9 cellular contexts compared by ENCODE assay signal in genomic region chr15:52124270-52124878, GRCh38. TPM values are rescaled to one million over a fixed set of nuclear protein-coding genes. Genes with fewer than 3 reads are reported as not detected.
DNase-seq lines count a peak whose midpoint lies in the region; ATAC-seq, FAIRE-seq and TF ChIP-seq lines count a peak whose summit lies in the region.
"Had no signal": no experiment of that assay in that cellular context is flagged by ENCODE, and none has a peak within 500 bp of the region (broad histone marks: within the 10 kb centered on the region; RNA-seq: fewer than 3 reads in every experiment).

No MANE protein-coding gene starts in this region.

- POLR2A ChIA-PET in IMR-90 (lab: Charles Lee; ENCODE audit: unreplicated experiment) (no interaction called here), GM12878 (lab: Charles Lee) (interaction anchor here (1.0 to 1.8 kb wide), 2 partner anchors 9 to 12 kb away, joined by 3 to 7 read pairs; no protein-coding TSS in a partner anchor)

- peaks cover 18% of the 10 kb centered on the region for H3K36me3 Mint-ChIP-seq in memory B cell

- no peak for TF ChIP-seq CTCF in IMR-90 (conservative IDR thresholded peaks at IDR 0.05; ENCODE audit: low read depth, low read length)
- no peak for TF ChIP-seq CTCF in GM12878 (IDR thresholded peaks at IDR 0.05 in 2 of 3, conservative IDR thresholded peaks at IDR 0.05 in 1 of 3; ENCODE audit: control insufficient read depth in 2 of 3, extremely low read depth in 1 of 3, insufficient read depth in 1 of 3, low read depth in 3 of 3, low read length in 3 of 3)

- RAD21 ChIA-PET in GM12878 (lab: Charles Lee; ENCODE audit: unreplicated experiment): interaction anchor here (0.8 to 1.3 kb wide), 2 partner anchors 9 to 21 kb away, joined by 3 to 7 read pairs; no protein-coding TSS in a partner anchor

- no peaks in the 10 kb centered on the region for H3K79me1 ChIP-seq in IMR-90 (ENCODE audit: low read depth in 1 of 2, low read length in 2 of 2)

- H3K9me3 Mint-ChIP-seq in memory B cell: no peaks in the 10 kb centered on the region

- H3K4me2 ChIP-seq in IMR-90 (ENCODE audit: low read depth, low read length) (no peak overlapping the region), GM12878 (ENCODE audit: control insufficient read depth, insufficient read depth) (no peak overlapping the region)

- peak overlapping the region; percentile 18 for H2AK9ac ChIP-seq in IMR-90 (replicated peaks; ENCODE audit: low read depth, low read length, poor library complexity)

- H3K36me3 ChIP-seq in IMR-90 (ENCODE audit: control insufficient read depth, insufficient read depth, low read length) (no peaks in the 10 kb centered on the region; the same call in 1 of the 2 replicates), GM12878 (ENCODE audit: control insufficient read depth in 2 of 2, insufficient read depth in 2 of 2, low read length in 1 of 2) (no peaks in the 10 kb centered on the region; a peak in 1 of 4 replicates), SJCRH30 (no peaks in the 10 kb centered on the region)

- H3K4me3 Mint-ChIP-seq in memory B cell: no peak overlapping the region

- H4K8ac ChIP-seq in IMR-90 (ENCODE audit: low read depth in 2 of 2, low read length in 2 of 2): peak overlapping the region in 1 of 2 experiments; percentile 76; a peak in 2 of 4 replicates

- H3K4me1 ChIP-seq in IMR-90 (ENCODE audit: control insufficient read depth, insufficient read depth, low read length) (peaks cover 4% of the 10 kb centered on the region), GM12878 (ENCODE audit: control insufficient read depth, insufficient read depth, low read length) (no peaks in the 10 kb centered on the region), SJCRH30 (peaks cover 33% of the 10 kb centered on the region)

- H2AFZ ChIP-seq in IMR-90 (replicated peaks; ENCODE audit: low read length, poor library complexity): peak overlapping the region; percentile 26
- H2AFZ ChIP-seq in GM12878 (ENCODE audit: control insufficient read depth, low read depth, low read length): no peak overlapping the region; the same call in 1 of the 2 replicates

- peaks cover 14% of the 10 kb centered on the region for H3K9me1 ChIP-seq in IMR-90 (ENCODE audit: insufficient read depth, low read length)

- H4K5ac ChIP-seq in IMR-90 (ENCODE audit: low read depth, low read length): peak overlapping the region; percentile 27; the same call in 1 of the 2 replicates

- H3K9ac ChIP-seq in IMR-90 (ENCODE audit: low read depth, low read length): no peak overlapping the region
- no peak overlapping the region for H3K9ac ChIP-seq in GM12878 (ENCODE audit: control insufficient read depth, insufficient read depth, low read length)

- peak; percentile 59 for FAIRE-seq in GM12878 (lab: Jason Lieb, UNC)
- FAIRE-seq in urothelium cell line (lab: Jason Lieb, UNC): no peak

- no CpG with 5 or more reads among the region's 11 CpGs for WGBS in IMR-90 (ENCODE audit: extremely low coverage in 2 of 2, insufficient read length in 1 of 2), 2 experiments
- WGBS in GM12878 (ENCODE audit: insufficient coverage, insufficient replicate concordance, low lambda C conversion rate, missing lambda C conversion rate): 68% methylated on average over 11 of the region's 11 CpGs

- H3K4ac ChIP-seq in IMR-90 (ENCODE audit: low read depth, low read length): peak overlapping the region; percentile 34; the same call in 1 of the 2 replicates

- H3K27ac Mint-ChIP-seq in memory B cell: peak overlapping the region; percentile 35

- BruUV-seq in IMR-90 (replicated peaks; lab: Mats Ljungman, UMichigan) (no TSS peak), GM12878 (replicated peaks; lab: Mats Ljungman, UMichigan) (no TSS peak)

- no peak overlapping the region for H3K4me3 ChIP-seq in IMR-90 (ENCODE audit: insufficient read depth, low read depth, low read length)
- H3K4me3 ChIP-seq in GM12878: no peak overlapping the region
- no peak overlapping the region for H3K4me3 ChIP-seq in SJCRH30

- TF ChIP-seq RAD21 in IMR-90 (IDR thresholded peaks at IDR 0.05; ENCODE audit: low read length): no peak
- no peak for TF ChIP-seq RAD21 in GM12878 (IDR thresholded peaks at IDR 0.05; ENCODE audit: insufficient read depth, low read depth, low read length)

- H3K18ac ChIP-seq in IMR-90 (ENCODE audit: low read depth, low read length): peak overlapping the region; percentile 22; the same call in 1 of the 2 replicates

- intact Hi-C loops in IMR-90 (cut with micrococcal nuclease): no loop called here
- intact Hi-C loops in GM12878 (cut with micrococcal nuclease; ENCODE audit: unreplicated experiment): no loop called here

- H3K27me3 Mint-ChIP-seq in memory B cell: no peaks in the 10 kb centered on the region

- H2AK5ac ChIP-seq in IMR-90 (ENCODE audit: low read depth, low read length): peak overlapping the region; percentile 64

- H4K91ac ChIP-seq in IMR-90 (ENCODE audit: insufficient read depth, low read depth, low read length): peak overlapping the region; percentile 28

- H3K27me3 ChIP-seq in IMR-90 (ENCODE audit: control insufficient read depth, insufficient read depth, low read length) (no peaks in the 10 kb centered on the region), GM12878 (replicated peaks in 1 of 2; ENCODE audit: control insufficient read depth in 2 of 2, insufficient read depth in 2 of 2, low read length in 1 of 2) (no peaks in the 10 kb centered on the region), SJCRH30 (no peaks in the 10 kb centered on the region)

- H4K20me1 ChIP-seq in IMR-90 (ENCODE audit: insufficient read depth, low read length) (no peaks in the 10 kb centered on the region), GM12878 (ENCODE audit: control insufficient read depth, insufficient read depth) (no peaks in the 10 kb centered on the region)

- H2BK5ac ChIP-seq in IMR-90 (ENCODE audit: low read depth, low read length, poor library complexity, severe bottlenecking): peak overlapping the region; percentile 52

- H3K9me3 ChIP-seq in IMR-90 (ENCODE audit: control insufficient read depth, insufficient read depth, low read length): no peaks in the 10 kb centered on the region
- no peaks in the 10 kb centered on the region for H3K9me3 ChIP-seq in GM12878 (replicated peaks; ENCODE audit: control insufficient read depth, insufficient read depth, low read length)
- H3K9me3 ChIP-seq in SJCRH30 (replicated peaks): no peaks in the 10 kb centered on the region

- peak overlapping the region; percentile 64; the same call in 1 of the 2 replicates for H2BK20ac ChIP-seq in IMR-90 (ENCODE audit: low read depth, low read length)

- H2BK15ac ChIP-seq in IMR-90 (ENCODE audit: low read depth, low read length): no peak overlapping the region

- TF ChIP-seq POLR2A in IMR-90 (IDR thresholded peaks at IDR 0.05; ENCODE audit: low read depth, low read length) (no peak), GM12878 (IDR thresholded peaks at IDR 0.05; ENCODE audit: low read depth, low read length) (no peak)

- peak overlapping the region; percentile 26; the same call in 1 of the 2 replicates for H3K27ac ChIP-seq in IMR-90 (ENCODE audit: insufficient read depth, low read length)
- no peak overlapping the region for H3K27ac ChIP-seq in GM12878 (ENCODE audit: control insufficient read depth, insufficient read depth)
- H3K27ac ChIP-seq in SJCRH30: no peak overlapping the region; the same call in 1 of the 2 replicates

- dilution Hi-C loops in IMR-90 (cut with HindIII; ENCODE audit: low sequenced_read_pairs, unreplicated experiment): no loop called here

- no peak overlapping the region for H3K56ac ChIP-seq in IMR-90 (ENCODE audit: extremely low read depth, insufficient read depth, low read length)

- no peak for TF ChIP-seq EP300 in GM12878 (IDR thresholded peaks at IDR 0.05; ENCODE audit: borderline replicate concordance in 1 of 2, control insufficient read depth in 1 of 2, low read depth in 2 of 2, low read length in 2 of 2)

- H3K14ac ChIP-seq in IMR-90 (replicated peaks; ENCODE audit: low read depth, low read length): peak overlapping the region; percentile 75

- no peaks in the 10 kb centered on the region for H3K4me1 Mint-ChIP-seq in memory B cell

- SMC1A ChIA-PET in GM12878 (lab: Charles Lee; ENCODE audit: uncharacterized antibody, unreplicated experiment): interaction anchor here (0.6 to 3.3 kb wide), 9 partner anchors 9 to 88 kb away, joined by 3 to 19 read pairs (median 5); no protein-coding TSS in a partner anchor

- in situ Hi-C loops in IMR-90 (cut with MboI; ENCODE audit: low sequenced_read_pairs) (no loop called here), GM12878 (cut with MboI) (no loop called here)

- no peaks in the 10 kb centered on the region for H3K79me2 ChIP-seq in GM12878 (ENCODE audit: control insufficient read depth, insufficient read depth, low read length)

- peak; percentile 83 for ATAC-seq in IMR-90 (ENCODE audit: low read depth)
- ATAC-seq in GM12878: peak; percentile 50
- ATAC-seq in memory B cell (ENCODE audit: low read depth): no peak
- ATAC-seq in GM18858 (IDR thresholded peaks at IDR 0.05; ENCODE audit: unreplicated experiment): no peak

- peak overlapping the region; percentile 21; the same call in 1 of the 2 replicates for H2BK120ac ChIP-seq in IMR-90 (ENCODE audit: low read depth, low read length)

- CTCF ChIA-PET in IMR-90 (lab: Yijun Ruan, JAX): interaction anchor here (0.6 kb wide), 1 partner anchor 781 kb away, joined by 5 read pairs; no protein-coding TSS in a partner anchor
- CTCF ChIA-PET in GM12878 (lab: Yijun Ruan, JAX): interaction anchor here (1.4 to 1.7 kb wide), 3 partner anchors 9 to 15 kb away, joined by 3 to 7 read pairs (median 6); partner anchors contain the start of gene BCL2L10

- peak overlapping the region; percentile 76; the same call in 1 of the 2 replicates for H3K23ac ChIP-seq in IMR-90 (ENCODE audit: low read depth, low read length)

- DNase-seq in ELR (ENCODE audit: low read depth) (peak; percentile 86), IMR-90 (peak; percentile 76), GM12878 (ENCODE audit: low read depth, low spot score) (no peak), memory B cell (ENCODE audit: low spot score in 2 of 2) (no peak), urothelium cell line (ENCODE audit: low spot score) (no peak), SJCRH30 (no peak)
- DNase-seq: NCI-H1694 had no signal

RNA-seq across cellular contexts. Expression of gene BCL2L10, which starts 11.8 kb away (rescaled TPM):
- total RNA-seq in IMR-90 (2012; rRNA removed): not detected in 2 replicates
- not detected in 2 replicates for polyA plus RNA-seq in IMR-90 (2012; rRNA removed)
- 0.07 and 0.08 TPM in 2 replicates for polyA plus RNA-seq in IMR-90 (2012; cell fraction: cytosol; rRNA removed)
- polyA plus RNA-seq in IMR-90 (2012; cell fraction: nucleus; rRNA removed; ENCODE audit: low replicate concordance): 0.10 and 0.31 TPM in 2 replicates
- total RNA-seq in GM12878 (2013; cell fraction: nucleolus; rRNA removed): 1.1 and 1.2 TPM in 2 replicates
- 8.2 TPM in 2 replicates for total RNA-seq in GM12878 (2014; rRNA removed)
- 4.5 and 5.2 TPM in 2 replicates for total RNA-seq in GM12878 (2014; rRNA removed; fragmentation: Illumina TruSeq; extraction: Trizol)
- 6.9 and 7.3 TPM in 2 replicates for total RNA-seq in GM12878 (2021)
- polyA plus RNA-seq in GM12878 (2011; ENCODE audit: low read depth): 4.0 TPM
- 0.90 and 1.1 TPM in 2 replicates for polyA plus RNA-seq in GM12878 (2011; rRNA removed)
- polyA plus RNA-seq in GM12878 (2011; cell fraction: cytosol; rRNA removed): 0.72 and 0.78 TPM in 2 replicates
- polyA plus RNA-seq in GM12878 (2011; cell fraction: nucleus; rRNA removed): 0.48 and 0.52 TPM in 2 replicates
- polyA plus RNA-seq in GM12878 (2012): 5.8 and 8.6 TPM in 2 replicates
- 3.9 and 4.8 TPM in 2 replicates for polyA plus RNA-seq in GM12878 (2014; fragmentation: Illumina TruSeq; extraction: Trizol)
- polyA plus RNA-seq in GM12878 (2014; fragmentation: Nextera tagmentation; extraction: Ambion mirVana): 1 to 10 TPM in 1 of 2 experiments, under 1 TPM in 1; 0.64 to 2.6 TPM
- polyA plus RNA-seq in GM12878 (2014; rRNA removed): 8.3 and 9.9 TPM in 2 replicates
- polyA plus RNA-seq in GM12878 (2016; fragmentation: Nextera tagmentation; extraction: Ambion mirVana): 1 to 10 TPM; 8.0 to 9.1 TPM
- polyA minus RNA-seq in GM12878 (2011; rRNA and poly(A)+ RNA removed): 0.29 and 0.77 TPM in 2 replicates
- not detected in 2 replicates for polyA minus RNA-seq in GM12878 (2011; cell fraction: cytosol; rRNA and poly(A)+ RNA removed)
- 0.77 and 1.2 TPM in 2 replicates for polyA minus RNA-seq in GM12878 (2011; cell fraction: nucleus; rRNA and poly(A)+ RNA removed)
- 0.38 and 0.51 TPM in 2 replicates for total RNA-seq in SJCRH30 (2014; rRNA removed; shearing (Covaris generic))
- total RNA-seq: mononuclear cell had no signal

Comparison
In these comparisons a context has a peak if more than half of its experiments do, and no peak if none do; other contexts are left out.
1. DNase-seq: peak in ELR (single experiment) and IMR-90 (single experiment); none in GM12878 (single experiment), memory B cell (0 of 2), urothelium cell line (single experiment) and SJCRH30 (0 of 2).
2. ATAC-seq: peak in IMR-90 (single experiment) and GM12878 (single experiment); none in memory B cell (single experiment) and GM18858 (single experiment).